1 cellular context compared by ENCODE assay signal in genomic region chr2:102064679-102065674, GRCh38.
TF ChIP-seq lines count a peak whose summit lies in the region.

No MANE protein-coding gene starts in this region.

TF ChIP-seq in HepG2, 621 proteins besides CTCF, POLR2A, EP300 and RAD21 (continued from another document and continues in another):
- no peak for TF ChIP-seq ZNF678 (CRISPR knock-in tag; IDR thresholded peaks at IDR 0.05)
- no peak for TF ChIP-seq SRSF1 (optimal IDR thresholded peaks at IDR 0.05; ENCODE audit: low read depth, low read length)
- TF ChIP-seq ZNF660 (CRISPR knock-in tag; IDR thresholded peaks at IDR 0.05; ENCODE audit: borderline replicate concordance, low read depth), result no peak
- no peak for TF ChIP-seq NCOA5 (CRISPR knock-in tag; IDR thresholded peaks at IDR 0.05)
- TF ChIP-seq, protein P1, sequence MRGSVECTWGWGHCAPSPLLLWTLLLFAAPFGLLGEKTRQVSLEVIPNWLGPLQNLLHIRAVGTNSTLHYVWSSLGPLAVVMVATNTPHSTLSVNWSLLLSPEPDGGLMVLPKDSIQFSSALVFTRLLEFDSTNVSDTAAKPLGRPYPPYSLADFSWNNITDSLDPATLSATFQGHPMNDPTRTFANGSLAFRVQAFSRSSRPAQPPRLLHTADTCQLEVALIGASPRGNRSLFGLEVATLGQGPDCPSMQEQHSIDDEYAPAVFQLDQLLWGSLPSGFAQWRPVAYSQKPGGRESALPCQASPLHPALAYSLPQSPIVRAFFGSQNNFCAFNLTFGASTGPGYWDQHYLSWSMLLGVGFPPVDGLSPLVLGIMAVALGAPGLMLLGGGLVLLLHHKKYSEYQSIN (CRISPR knock-in tag; IDR thresholded peaks at IDR 0.05; ENCODE audit: borderline replicate concordance), result no peak
- TF ChIP-seq MTA1 (CRISPR knock-in tag; IDR thresholded peaks at IDR 0.05; ENCODE audit: borderline replicate concordance), result no peak
- TF ChIP-seq FOSL1 (CRISPR knock-in tag; IDR thresholded peaks at IDR 0.05; ENCODE audit: borderline replicate concordance), result 0 out of 2 replicates have a peak, but pooled peaks have one; percentile 29
- TF ChIP-seq BRCA1 (CRISPR knock-in tag; IDR thresholded peaks at IDR 0.05), result no peak
- no peak for TF ChIP-seq RBAK (CRISPR knock-in tag; IDR thresholded peaks at IDR 0.05)
- TF ChIP-seq HMG20A (CRISPR knock-in tag; IDR thresholded peaks at IDR 0.05; ENCODE audit: borderline replicate concordance), result peak; percentile 52; the same call in 1 of the 2 replicates
- no peak for TF ChIP-seq SP1 (IDR thresholded peaks at IDR 0.05)
- no peak for TF ChIP-seq SP1 (CRISPR knock-in tag; IDR thresholded peaks at IDR 0.05)
- TF ChIP-seq MLLT10 (CRISPR knock-in tag; IDR thresholded peaks at IDR 0.05), result no peak
- no peak; the same call in 1 of the 2 replicates for TF ChIP-seq MYC (CRISPR knock-in tag; IDR thresholded peaks at IDR 0.05; ENCODE audit: borderline replicate concordance)
- TF ChIP-seq, protein P2, sequence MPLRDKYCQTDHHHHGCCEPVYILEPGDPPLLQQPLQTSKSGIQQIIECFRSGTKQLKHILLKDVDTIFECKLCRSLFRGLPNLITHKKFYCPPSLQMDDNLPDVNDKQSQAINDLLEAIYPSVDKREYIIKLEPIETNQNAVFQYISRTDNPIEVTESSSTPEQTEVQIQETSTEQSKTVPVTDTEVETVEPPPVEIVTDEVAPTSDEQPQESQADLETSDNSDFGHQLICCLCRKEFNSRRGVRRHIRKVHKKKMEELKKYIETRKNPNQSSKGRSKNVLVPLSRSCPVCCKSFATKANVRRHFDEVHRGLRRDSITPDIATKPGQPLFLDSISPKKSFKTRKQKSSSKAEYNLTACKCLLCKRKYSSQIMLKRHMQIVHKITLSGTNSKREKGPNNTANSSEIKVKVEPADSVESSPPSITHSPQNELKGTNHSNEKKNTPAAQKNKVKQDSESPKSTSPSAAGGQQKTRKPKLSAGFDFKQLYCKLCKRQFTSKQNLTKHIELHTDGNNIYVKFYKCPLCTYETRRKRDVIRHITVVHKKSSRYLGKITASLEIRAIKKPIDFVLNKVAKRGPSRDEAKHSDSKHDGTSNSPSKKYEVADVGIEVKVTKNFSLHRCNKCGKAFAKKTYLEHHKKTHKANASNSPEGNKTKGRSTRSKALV (CRISPR knock-in tag; IDR thresholded peaks at IDR 0.05), result 0 out of 2 replicates have a peak, but pooled peaks have one; percentile 18
- TF ChIP-seq ZFYVE20 (CRISPR knock-in tag; IDR thresholded peaks at IDR 0.05; ENCODE audit: borderline replicate concordance, low read depth), result no peak
- TF ChIP-seq, protein P3, sequence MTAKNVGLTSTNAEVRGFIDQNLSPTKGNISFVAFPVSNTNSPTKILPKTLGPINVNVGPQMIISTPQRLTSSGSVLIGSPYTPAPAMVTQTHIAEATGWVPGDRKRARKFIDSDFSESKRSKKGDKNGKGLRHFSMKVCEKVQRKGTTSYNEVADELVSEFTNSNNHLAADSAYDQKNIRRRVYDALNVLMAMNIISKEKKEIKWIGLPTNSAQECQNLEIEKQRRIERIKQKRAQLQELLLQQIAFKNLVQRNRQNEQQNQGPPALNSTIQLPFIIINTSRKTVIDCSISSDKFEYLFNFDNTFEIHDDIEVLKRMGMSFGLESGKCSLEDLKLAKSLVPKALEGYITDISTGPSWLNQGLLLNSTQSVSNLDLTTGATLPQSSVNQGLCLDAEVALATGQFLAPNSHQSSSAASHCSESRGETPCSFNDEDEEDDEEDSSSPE (CRISPR knock-in tag; IDR thresholded peaks at IDR 0.05), result no peak
- TF ChIP-seq MXD4 (CRISPR knock-in tag; IDR thresholded peaks at IDR 0.05), result no peak
- TF ChIP-seq SKI (IDR thresholded peaks at IDR 0.05; ENCODE audit: partially characterized antibody), result no peak
- TF ChIP-seq, protein P4, sequence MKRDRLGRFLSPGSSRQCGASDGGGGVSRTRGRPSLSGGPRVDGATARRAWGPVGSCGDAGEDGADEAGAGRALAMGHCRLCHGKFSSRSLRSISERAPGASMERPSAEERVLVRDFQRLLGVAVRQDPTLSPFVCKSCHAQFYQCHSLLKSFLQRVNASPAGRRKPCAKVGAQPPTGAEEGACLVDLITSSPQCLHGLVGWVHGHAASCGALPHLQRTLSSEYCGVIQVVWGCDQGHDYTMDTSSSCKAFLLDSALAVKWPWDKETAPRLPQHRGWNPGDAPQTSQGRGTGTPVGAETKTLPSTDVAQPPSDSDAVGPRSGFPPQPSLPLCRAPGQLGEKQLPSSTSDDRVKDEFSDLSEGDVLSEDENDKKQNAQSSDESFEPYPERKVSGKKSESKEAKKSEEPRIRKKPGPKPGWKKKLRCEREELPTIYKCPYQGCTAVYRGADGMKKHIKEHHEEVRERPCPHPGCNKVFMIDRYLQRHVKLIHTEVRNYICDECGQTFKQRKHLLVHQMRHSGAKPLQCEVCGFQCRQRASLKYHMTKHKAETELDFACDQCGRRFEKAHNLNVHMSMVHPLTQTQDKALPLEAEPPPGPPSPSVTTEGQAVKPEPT (CRISPR knock-in tag; IDR thresholded peaks at IDR 0.05; ENCODE audit: low read depth), result 0 out of 2 replicates have a peak, but pooled peaks have one; percentile 3
- TF ChIP-seq, protein P5, sequence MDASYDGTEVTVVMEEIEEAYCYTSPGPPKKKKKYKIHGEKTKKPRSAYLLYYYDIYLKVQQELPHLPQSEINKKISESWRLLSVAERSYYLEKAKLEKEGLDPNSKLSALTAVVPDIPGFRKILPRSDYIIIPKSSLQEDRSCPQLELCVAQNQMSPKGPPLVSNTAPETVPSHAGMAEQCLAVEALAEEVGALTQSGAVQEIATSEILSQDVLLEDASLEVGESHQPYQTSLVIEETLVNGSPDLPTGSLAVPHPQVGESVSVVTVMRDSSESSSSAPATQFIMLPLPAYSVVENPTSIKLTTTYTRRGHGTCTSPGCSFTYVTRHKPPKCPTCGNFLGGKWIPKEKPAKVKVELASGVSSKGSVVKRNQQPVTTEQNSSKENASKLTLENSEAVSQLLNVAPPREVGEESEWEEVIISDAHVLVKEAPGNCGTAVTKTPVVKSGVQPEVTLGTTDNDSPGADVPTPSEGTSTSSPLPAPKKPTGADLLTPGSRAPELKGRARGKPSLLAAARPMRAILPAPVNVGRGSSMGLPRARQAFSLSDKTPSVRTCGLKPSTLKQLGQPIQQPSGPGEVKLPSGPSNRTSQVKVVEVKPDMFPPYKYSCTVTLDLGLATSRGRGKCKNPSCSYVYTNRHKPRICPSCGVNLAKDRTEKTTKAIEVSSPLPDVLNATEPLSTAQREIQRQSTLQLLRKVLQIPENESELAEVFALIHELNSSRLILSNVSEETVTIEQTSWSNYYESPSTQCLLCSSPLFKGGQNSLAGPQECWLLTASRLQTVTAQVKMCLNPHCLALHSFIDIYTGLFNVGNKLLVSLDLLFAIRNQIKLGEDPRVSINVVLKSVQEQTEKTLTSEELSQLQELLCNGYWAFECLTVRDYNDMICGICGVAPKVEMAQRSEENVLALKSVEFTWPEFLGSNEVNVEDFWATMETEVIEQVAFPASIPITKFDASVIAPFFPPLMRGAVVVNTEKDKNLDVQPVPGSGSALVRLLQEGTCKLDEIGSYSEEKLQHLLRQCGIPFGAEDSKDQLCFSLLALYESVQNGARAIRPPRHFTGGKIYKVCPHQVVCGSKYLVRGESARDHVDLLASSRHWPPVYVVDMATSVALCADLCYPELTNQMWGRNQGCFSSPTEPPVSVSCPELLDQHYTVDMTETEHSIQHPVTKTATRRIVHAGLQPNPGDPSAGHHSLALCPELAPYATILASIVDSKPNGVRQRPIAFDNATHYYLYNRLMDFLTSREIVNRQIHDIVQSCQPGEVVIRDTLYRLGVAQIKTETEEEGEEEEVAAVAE (CRISPR knock-in tag; IDR thresholded peaks at IDR 0.05; ENCODE audit: borderline replicate concordance), result no peak
- no peak for TF ChIP-seq ZNF496 (CRISPR knock-in tag; IDR thresholded peaks at IDR 0.05; ENCODE audit: insufficient replicate concordance)
- TF ChIP-seq NFKBIZ (CRISPR knock-in tag; IDR thresholded peaks at IDR 0.05), result peak; percentile 88
- TF ChIP-seq ZKSCAN8 (CRISPR knock-in tag; IDR thresholded peaks at IDR 0.05; ENCODE audit: borderline replicate concordance), result 0 out of 2 replicates have a peak, but pooled peaks have one; percentile 18
- no peak for TF ChIP-seq PHB2 (IDR thresholded peaks at IDR 0.05; ENCODE audit: partially characterized antibody)
- no peak for TF ChIP-seq ZNF766 (CRISPR knock-in tag; IDR thresholded peaks at IDR 0.05; ENCODE audit: borderline replicate concordance)
- TF ChIP-seq ZNF207 (IDR thresholded peaks at IDR 0.05; ENCODE audit: borderline replicate concordance), result no peak
- TF ChIP-seq ZBTB49 (CRISPR knock-in tag; IDR thresholded peaks at IDR 0.05; ENCODE audit: borderline replicate concordance), result no peak
- TF ChIP-seq, protein P6, sequence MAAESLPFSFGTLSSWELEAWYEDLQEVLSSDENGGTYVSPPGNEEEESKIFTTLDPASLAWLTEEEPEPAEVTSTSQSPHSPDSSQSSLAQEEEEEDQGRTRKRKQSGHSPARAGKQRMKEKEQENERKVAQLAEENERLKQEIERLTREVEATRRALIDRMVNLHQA (CRISPR knock-in tag; IDR thresholded peaks at IDR 0.05), result no peak
- no peak for TF ChIP-seq ZNF205 (CRISPR knock-in tag; IDR thresholded peaks at IDR 0.05)
- no peak for TF ChIP-seq ZNF484 (CRISPR knock-in tag; IDR thresholded peaks at IDR 0.05; ENCODE audit: borderline replicate concordance, low read depth)
- TF ChIP-seq, protein P7, sequence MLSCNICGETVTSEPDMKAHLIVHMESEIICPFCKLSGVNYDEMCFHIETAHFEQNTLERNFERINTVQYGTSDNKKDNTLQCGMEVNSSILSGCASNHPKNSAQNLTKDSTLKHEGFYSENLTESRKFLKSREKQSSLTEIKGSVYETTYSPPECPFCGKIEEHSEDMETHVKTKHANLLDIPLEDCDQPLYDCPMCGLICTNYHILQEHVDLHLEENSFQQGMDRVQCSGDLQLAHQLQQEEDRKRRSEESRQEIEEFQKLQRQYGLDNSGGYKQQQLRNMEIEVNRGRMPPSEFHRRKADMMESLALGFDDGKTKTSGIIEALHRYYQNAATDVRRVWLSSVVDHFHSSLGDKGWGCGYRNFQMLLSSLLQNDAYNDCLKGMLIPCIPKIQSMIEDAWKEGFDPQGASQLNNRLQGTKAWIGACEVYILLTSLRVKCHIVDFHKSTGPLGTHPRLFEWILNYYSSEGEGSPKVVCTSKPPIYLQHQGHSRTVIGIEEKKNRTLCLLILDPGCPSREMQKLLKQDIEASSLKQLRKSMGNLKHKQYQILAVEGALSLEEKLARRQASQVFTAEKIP (CRISPR knock-in tag; IDR thresholded peaks at IDR 0.05; ENCODE audit: borderline replicate concordance), result no peak
- TF ChIP-seq, protein P8, sequence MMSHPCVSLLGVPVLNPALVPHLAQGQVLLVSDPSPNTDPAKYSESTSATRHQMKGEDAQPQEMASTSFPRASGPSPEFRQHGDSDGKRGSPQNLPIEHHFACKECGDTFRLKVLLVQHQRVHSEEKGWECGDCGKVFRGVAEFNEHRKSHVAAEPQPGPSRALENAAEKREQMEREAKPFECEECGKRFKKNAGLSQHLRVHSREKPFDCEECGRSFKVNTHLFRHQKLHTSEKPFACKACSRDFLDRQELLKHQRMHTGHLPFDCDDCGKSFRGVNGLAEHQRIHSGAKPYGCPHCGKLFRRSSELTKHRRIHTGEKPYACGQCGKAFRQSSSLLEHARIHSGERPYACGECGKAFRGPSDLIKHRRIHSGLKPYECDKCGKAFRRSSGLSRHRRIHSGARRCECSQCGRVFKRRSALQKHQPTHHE (CRISPR knock-in tag; IDR thresholded peaks at IDR 0.05; ENCODE audit: borderline replicate concordance), result no peak; the same call in 1 of the 2 replicates
- no peak for TF ChIP-seq ZNF432 (CRISPR knock-in tag; IDR thresholded peaks at IDR 0.05; ENCODE audit: borderline replicate concordance)
- no peak for TF ChIP-seq KAT8 (CRISPR knock-in tag; IDR thresholded peaks at IDR 0.05)
- TF ChIP-seq KDM6A (CRISPR knock-in tag; IDR thresholded peaks at IDR 0.05; ENCODE audit: low read depth), result peak; percentile 63
- peak; percentile 22; the same call in 1 of the 2 replicates for TF ChIP-seq ZNF709 (CRISPR knock-in tag; IDR thresholded peaks at IDR 0.05)
- TF ChIP-seq ZSCAN5A (CRISPR knock-in tag; IDR thresholded peaks at IDR 0.05; ENCODE audit: borderline replicate concordance), result no peak
- TF ChIP-seq HIVEP1 (CRISPR knock-in tag; IDR thresholded peaks at IDR 0.05), result no peak; the same call in 1 of the 2 replicates
- TF ChIP-seq SALL2 (CRISPR knock-in tag; IDR thresholded peaks at IDR 0.05), result 0 out of 2 replicates have a peak, but pooled peaks have one; percentile 9
- no peak for TF ChIP-seq ADNP (CRISPR knock-in tag; IDR thresholded peaks at IDR 0.05)
- TF ChIP-seq SP5 (CRISPR knock-in tag; IDR thresholded peaks at IDR 0.05; ENCODE audit: borderline replicate concordance, low read depth), result no peak
- no peak for TF ChIP-seq RFX5 (IDR thresholded peaks at IDR 0.05; ENCODE audit: low read depth, low read length)
- no peak for TF ChIP-seq TERF1 (CRISPR knock-in tag; IDR thresholded peaks at IDR 0.05)
